In genomic region chr1:235077571-235078479, GRCh38 we compare ENCODE assay signal across 1 cellular context.
TF ChIP-seq lines count a peak whose summit lies in the region.

No MANE protein-coding gene starts in this region.

TF ChIP-seq in K562, 482 proteins besides CTCF, POLR2A, EP300 and RAD21 (continued from another document and continues in another):
- TF ChIP-seq CGGBP1 (CRISPR knock-in tag; IDR thresholded peaks at IDR 0.05), result no peak
- TF ChIP-seq FOXK2 (conservative IDR thresholded peaks at IDR 0.05 in 1 of 2, IDR thresholded peaks at IDR 0.05 in 1 of 2; ENCODE audit: low read depth in 2 of 2), result peak; percentile 58 to 62
- TF ChIP-seq TAF1 (IDR thresholded peaks at IDR 0.05; ENCODE audit: control insufficient read depth, extremely low read depth, insufficient read depth, low read length, severe bottlenecking), result no peak
- TF ChIP-seq ZNF124 (CRISPR knock-in tag; IDR thresholded peaks at IDR 0.05), result no peak
- TF ChIP-seq, protein P1, sequence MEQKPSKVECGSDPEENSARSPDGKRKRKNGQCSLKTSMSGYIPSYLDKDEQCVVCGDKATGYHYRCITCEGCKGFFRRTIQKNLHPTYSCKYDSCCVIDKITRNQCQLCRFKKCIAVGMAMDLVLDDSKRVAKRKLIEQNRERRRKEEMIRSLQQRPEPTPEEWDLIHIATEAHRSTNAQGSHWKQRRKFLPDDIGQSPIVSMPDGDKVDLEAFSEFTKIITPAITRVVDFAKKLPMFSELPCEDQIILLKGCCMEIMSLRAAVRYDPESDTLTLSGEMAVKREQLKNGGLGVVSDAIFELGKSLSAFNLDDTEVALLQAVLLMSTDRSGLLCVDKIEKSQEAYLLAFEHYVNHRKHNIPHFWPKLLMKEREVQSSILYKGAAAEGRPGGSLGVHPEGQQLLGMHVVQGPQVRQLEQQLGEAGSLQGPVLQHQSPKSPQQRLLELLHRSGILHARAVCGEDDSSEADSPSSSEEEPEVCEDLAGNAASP (IDR thresholded peaks at IDR 0.05), result no peak
- TF ChIP-seq, protein P2, sequence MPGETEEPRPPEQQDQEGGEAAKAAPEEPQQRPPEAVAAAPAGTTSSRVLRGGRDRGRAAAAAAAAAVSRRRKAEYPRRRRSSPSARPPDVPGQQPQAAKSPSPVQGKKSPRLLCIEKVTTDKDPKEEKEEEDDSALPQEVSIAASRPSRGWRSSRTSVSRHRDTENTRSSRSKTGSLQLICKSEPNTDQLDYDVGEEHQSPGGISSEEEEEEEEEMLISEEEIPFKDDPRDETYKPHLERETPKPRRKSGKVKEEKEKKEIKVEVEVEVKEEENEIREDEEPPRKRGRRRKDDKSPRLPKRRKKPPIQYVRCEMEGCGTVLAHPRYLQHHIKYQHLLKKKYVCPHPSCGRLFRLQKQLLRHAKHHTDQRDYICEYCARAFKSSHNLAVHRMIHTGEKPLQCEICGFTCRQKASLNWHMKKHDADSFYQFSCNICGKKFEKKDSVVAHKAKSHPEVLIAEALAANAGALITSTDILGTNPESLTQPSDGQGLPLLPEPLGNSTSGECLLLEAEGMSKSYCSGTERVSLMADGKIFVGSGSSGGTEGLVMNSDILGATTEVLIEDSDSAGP (CRISPR knock-in tag; IDR thresholded peaks at IDR 0.05), result peak; percentile 81
- no peak for TF ChIP-seq DMBX1 (CRISPR knock-in tag; IDR thresholded peaks at IDR 0.05; ENCODE audit: borderline replicate concordance)
- peak; percentile 79 to 85; a peak in 2 of 4 replicates for TF ChIP-seq MCM7 (IDR thresholded peaks at IDR 0.05)
- no peak for TF ChIP-seq GATA2 (CRISPR knock-in tag; IDR thresholded peaks at IDR 0.05)
- no peak for TF ChIP-seq KLF13 (tag; IDR thresholded peaks at IDR 0.05; ENCODE audit: borderline replicate concordance, low read depth)
- peak; percentile 91 for TF ChIP-seq NKRF (IDR thresholded peaks at IDR 0.05; ENCODE audit: borderline replicate concordance)
- TF ChIP-seq MTA2 (IDR thresholded peaks at IDR 0.05; ENCODE audit: low read depth), result 0 out of 2 replicates have a peak, but pooled peaks have one; percentile 29
- no peak for TF ChIP-seq ZNF780A (CRISPR knock-in tag; IDR thresholded peaks at IDR 0.05)
- TF ChIP-seq LCOR (CRISPR knock-in tag; IDR thresholded peaks at IDR 0.05), result no peak
- TF ChIP-seq ZFP36 (IDR thresholded peaks at IDR 0.05; ENCODE audit: low read depth, low read length, partially characterized antibody), result no peak
- TF ChIP-seq ZNF586 (CRISPR knock-in tag; conservative IDR thresholded peaks at IDR 0.05), result no peak
- no peak for TF ChIP-seq PBX2 (CRISPR knock-in tag; IDR thresholded peaks at IDR 0.05; ENCODE audit: low read depth)
- 0 out of 2 replicates have a peak, but pooled peaks have one; percentile 31 for TF ChIP-seq PBX2 (tag; conservative IDR thresholded peaks at IDR 0.05; ENCODE audit: low read depth)
- TF ChIP-seq, protein P3, sequence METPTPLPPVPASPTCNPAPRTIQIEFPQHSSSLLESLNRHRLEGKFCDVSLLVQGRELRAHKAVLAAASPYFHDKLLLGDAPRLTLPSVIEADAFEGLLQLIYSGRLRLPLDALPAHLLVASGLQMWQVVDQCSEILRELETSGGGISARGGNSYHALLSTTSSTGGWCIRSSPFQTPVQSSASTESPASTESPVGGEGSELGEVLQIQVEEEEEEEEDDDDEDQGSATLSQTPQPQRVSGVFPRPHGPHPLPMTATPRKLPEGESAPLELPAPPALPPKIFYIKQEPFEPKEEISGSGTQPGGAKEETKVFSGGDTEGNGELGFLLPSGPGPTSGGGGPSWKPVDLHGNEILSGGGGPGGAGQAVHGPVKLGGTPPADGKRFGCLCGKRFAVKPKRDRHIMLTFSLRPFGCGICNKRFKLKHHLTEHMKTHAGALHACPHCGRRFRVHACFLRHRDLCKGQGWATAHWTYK (CRISPR knock-in tag; IDR thresholded peaks at IDR 0.05), result no peak
- TF ChIP-seq ZNF175 (CRISPR knock-in tag; IDR thresholded peaks at IDR 0.05; ENCODE audit: low read depth), result no peak
- TF ChIP-seq HBP1 (CRISPR knock-in tag; IDR thresholded peaks at IDR 0.05), result peak; percentile 97
- TF ChIP-seq ZNF431 (CRISPR knock-in tag; IDR thresholded peaks at IDR 0.05), result no peak
- TF ChIP-seq, protein P4, sequence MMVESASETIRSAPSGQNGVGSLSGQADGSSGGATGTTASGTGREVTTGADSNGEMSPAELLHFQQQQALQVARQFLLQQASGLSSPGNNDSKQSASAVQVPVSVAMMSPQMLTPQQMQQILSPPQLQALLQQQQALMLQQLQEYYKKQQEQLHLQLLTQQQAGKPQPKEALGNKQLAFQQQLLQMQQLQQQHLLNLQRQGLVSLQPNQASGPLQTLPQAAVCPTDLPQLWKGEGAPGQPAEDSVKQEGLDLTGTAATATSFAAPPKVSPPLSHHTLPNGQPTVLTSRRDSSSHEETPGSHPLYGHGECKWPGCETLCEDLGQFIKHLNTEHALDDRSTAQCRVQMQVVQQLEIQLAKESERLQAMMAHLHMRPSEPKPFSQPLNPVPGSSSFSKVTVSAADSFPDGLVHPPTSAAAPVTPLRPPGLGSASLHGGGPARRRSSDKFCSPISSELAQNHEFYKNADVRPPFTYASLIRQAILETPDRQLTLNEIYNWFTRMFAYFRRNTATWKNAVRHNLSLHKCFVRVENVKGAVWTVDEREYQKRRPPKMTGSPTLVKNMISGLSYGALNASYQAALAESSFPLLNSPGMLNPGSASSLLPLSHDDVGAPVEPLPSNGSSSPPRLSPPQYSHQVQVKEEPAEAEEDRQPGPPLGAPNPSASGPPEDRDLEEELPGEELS (CRISPR knock-in tag; IDR thresholded peaks at IDR 0.05; ENCODE audit: borderline replicate concordance), result no peak
- TF ChIP-seq, protein P5, sequence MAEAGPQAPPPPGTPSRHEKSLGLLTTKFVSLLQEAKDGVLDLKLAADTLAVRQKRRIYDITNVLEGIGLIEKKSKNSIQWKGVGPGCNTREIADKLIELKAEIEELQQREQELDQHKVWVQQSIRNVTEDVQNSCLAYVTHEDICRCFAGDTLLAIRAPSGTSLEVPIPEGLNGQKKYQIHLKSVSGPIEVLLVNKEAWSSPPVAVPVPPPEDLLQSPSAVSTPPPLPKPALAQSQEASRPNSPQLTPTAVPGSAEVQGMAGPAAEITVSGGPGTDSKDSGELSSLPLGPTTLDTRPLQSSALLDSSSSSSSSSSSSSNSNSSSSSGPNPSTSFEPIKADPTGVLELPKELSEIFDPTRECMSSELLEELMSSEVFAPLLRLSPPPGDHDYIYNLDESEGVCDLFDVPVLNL (CRISPR knock-in tag; IDR thresholded peaks at IDR 0.05; ENCODE audit: low read depth), result 0 out of 2 replicates have a peak, but pooled peaks have one; percentile 35
- TF ChIP-seq KLF16 (IDR thresholded peaks at IDR 0.05), result no peak
- no peak for TF ChIP-seq CREB5 (CRISPR knock-in tag; IDR thresholded peaks at IDR 0.05)
- no peak for TF ChIP-seq PRMT5 (CRISPR knock-in tag; IDR thresholded peaks at IDR 0.05)
- TF ChIP-seq ZNF785 (CRISPR knock-in tag; IDR thresholded peaks at IDR 0.05), result no peak
- TF ChIP-seq ZBTB34 (CRISPR knock-in tag; IDR thresholded peaks at IDR 0.05), result no peak
- TF ChIP-seq SOX6 (IDR thresholded peaks at IDR 0.05), result no peak
- TF ChIP-seq ZKSCAN3 (CRISPR knock-in tag; IDR thresholded peaks at IDR 0.05), result no peak
- peak; percentile 63 for TF ChIP-seq ASH1L (IDR thresholded peaks at IDR 0.05; ENCODE audit: borderline replicate concordance, low read depth, partially characterized antibody)
- TF ChIP-seq BCOR (IDR thresholded peaks at IDR 0.05), result peak; percentile 91; the same call in 1 of the 2 replicates
- TF ChIP-seq MBD2 (IDR thresholded peaks at IDR 0.05; ENCODE audit: borderline replicate concordance, low read depth), result no peak
- TF ChIP-seq, protein P6, sequence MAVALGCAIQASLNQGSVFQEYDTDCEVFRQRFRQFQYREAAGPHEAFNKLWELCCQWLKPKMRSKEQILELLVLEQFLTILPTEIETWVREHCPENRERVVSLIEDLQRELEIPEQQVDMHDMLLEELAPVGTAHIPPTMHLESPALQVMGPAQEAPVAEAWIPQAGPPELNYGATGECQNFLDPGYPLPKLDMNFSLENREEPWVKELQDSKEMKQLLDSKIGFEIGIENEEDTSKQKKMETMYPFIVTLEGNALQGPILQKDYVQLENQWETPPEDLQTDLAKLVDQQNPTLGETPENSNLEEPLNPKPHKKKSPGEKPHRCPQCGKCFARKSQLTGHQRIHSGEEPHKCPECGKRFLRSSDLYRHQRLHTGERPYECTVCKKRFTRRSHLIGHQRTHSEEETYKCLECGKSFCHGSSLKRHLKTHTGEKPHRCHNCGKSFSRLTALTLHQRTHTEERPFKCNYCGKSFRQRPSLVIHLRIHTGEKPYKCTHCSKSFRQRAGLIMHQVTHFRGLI (CRISPR knock-in tag; IDR thresholded peaks at IDR 0.05), result no peak
- TF ChIP-seq SMARCA4 (IDR thresholded peaks at IDR 0.05), result no peak
- TF ChIP-seq, protein P7, sequence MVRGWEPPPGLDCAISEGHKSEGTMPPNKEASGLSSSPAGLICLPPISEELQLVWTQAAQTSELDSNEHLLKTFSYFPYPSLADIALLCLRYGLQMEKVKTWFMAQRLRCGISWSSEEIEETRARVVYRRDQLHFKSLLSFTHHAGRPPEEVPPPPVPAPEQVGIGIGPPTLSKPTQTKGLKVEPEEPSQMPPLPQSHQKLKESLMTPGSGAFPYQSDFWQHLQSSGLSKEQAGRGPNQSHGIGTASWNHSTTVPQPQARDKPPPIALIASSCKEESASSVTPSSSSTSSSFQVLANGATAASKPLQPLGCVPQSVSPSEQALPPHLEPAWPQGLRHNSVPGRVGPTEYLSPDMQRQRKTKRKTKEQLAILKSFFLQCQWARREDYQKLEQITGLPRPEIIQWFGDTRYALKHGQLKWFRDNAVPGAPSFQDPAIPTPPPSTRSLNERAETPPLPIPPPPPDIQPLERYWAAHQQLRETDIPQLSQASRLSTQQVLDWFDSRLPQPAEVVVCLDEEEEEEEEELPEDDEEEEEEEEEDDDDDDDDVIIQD (CRISPR knock-in tag; IDR thresholded peaks at IDR 0.05), result no peak
- no peak for TF ChIP-seq ATF7 (IDR thresholded peaks at IDR 0.05)
- TF ChIP-seq KLF6 (CRISPR knock-in tag; IDR thresholded peaks at IDR 0.05; ENCODE audit: borderline replicate concordance), result no peak
- TF ChIP-seq ELF1 (tag; IDR thresholded peaks at IDR 0.05), result no peak
